25 cellular contexts compared by ENCODE assay signal in genomic region chr14:83085725-83086124, GRCh38.
"Had no signal": no experiment of that assay in that cellular context is flagged by ENCODE, and none has a peak within 500 bp of the region (broad histone marks: within the 10 kb centered on the region; RNA-seq: fewer than 3 reads in every experiment).

No MANE protein-coding gene starts in this region.

- ATAC-seq: esophagus mucosa, left lung, lower lobe of right lung, natural killer cell, right cardiac atrium, upper lobe of right lung had no signal

- H3K27me3 ChIP-seq: left lung, spleen, suprapubic skin, tibial artery, upper lobe of right lung had no signal

- H3K9me3 ChIP-seq: left lung, lower lobe of right lung, suprapubic skin, tibial artery, upper lobe of right lung had no signal

- H3K36me3 ChIP-seq: left lung, lower lobe of right lung, spleen, suprapubic skin, tibial artery, upper lobe of right lung had no signal

- H3K27ac ChIP-seq: left lung, lower lobe of right lung, spleen, suprapubic skin, tibial artery, upper lobe of right lung had no signal

- H3K4me3 ChIP-seq: left lung, lower lobe of right lung, spleen, suprapubic skin, tibial artery, upper lobe of right lung had no signal

- DNase-seq: activated CD4-positive, alpha-beta memory T cell treated with anti-CD3 and anti-CD28 coated beads, Interleukin-2, amount 10 ng/mL, durations not matched to agents 7 days and 5 days; activated CD4-positive, alpha-beta T cell treated with anti-CD3 and anti-CD28 coated beads for 1 hour; activated CD4-positive, alpha-beta T cell treated with anti-CD3 and anti-CD28 coated beads, Interleukin-2, amount 10 ng/mL, durations not matched to agents 7 days and 5 days; activated CD8-positive, alpha-beta memory T cell treated with anti-CD3 and anti-CD28 coated beads, Interleukin-2, amount 50 U/mL, for 48 hours; activated gamma-delta T cell; activated naive CD4-positive, alpha-beta T cell treated with anti-CD3 and anti-CD28 coated beads, Interleukin-2, amount 10 ng/mL, durations not matched to agents 7 days and 5 days; activated T-cell treated with anti-CD3 and anti-CD28 coated beads, Interleukin-2, amount 50 U/mL, for 24 hours; amniotic stem cell; central memory CD4-positive, alpha-beta T cell; foreskin melanocyte; immature natural killer cell; kidney; left lung; lower lobe of right lung; mesenchymal stem cell; natural killer cell; right cardiac atrium; spleen; stimulated activated naive CD4-positive, alpha-beta T cell; T-helper 9 cell; tibial artery; upper lobe of right lung had no signal

- H3K4me1 ChIP-seq: left lung, lower lobe of right lung, spleen, suprapubic skin, tibial artery, upper lobe of right lung had no signal

- FAIRE-seq: endothelial cell of umbilical vein, kidney had no signal
